In the genomic region with DNA sequence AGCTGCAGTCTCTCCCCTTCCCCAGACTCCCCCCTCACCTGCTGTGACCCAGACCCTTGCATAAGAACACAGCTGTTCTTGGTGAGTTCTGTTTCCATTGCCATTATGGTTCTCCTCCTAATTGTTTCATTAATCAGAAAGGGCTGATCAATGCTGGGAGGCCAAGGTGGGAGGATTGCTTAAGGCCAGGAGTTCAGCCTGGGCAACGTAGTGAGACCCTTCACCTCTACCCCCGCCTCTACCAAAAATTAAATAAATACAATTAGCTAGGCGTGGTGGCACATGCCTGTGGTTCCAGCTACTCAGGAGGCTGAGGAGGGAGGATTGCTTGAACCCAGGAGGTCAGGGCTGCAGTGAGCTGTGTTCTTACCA, we compare ENCODE assay signal across 27 cellular contexts. TPM values are rescaled to one million over a fixed set of nuclear protein-coding genes. Genes with fewer than 3 reads are reported as not detected.
"Had no signal": no experiment of that assay in that cellular context is flagged by ENCODE, and none has a peak within 500 bp of the region (broad histone marks: within the 10 kb centered on the region; RNA-seq: fewer than 3 reads in every experiment).

No MANE protein-coding gene starts in this region.

- H3K4me1 Mint-ChIP-seq: stimulated activated naive B cell treated with anti-CD40 and anti-IgM and Interleukin-4, amounts not matched to agents 10 μg/mL and 1 μg/mL and 100 μg/mL, for 72 hours had no signal

- H3K36me3 Mint-ChIP-seq: naive thymus-derived CD8-positive, alpha-beta T cell; stimulated activated naive B cell treated with anti-CD40 and anti-IgM and Interleukin-4, amounts not matched to agents 10 μg/mL and 1 μg/mL and 100 μg/mL, for 72 hours had no signal

- DNase-seq: effector memory CD4-positive, alpha-beta T cell; erythroblast; esophagus squamous epithelium; kidney; mesendoderm; naive thymus-derived CD8-positive, alpha-beta T cell; nephron progenitor cell; nucleus accumbens; psoas muscle; stimulated activated CD4-positive, alpha-beta T cell treated with anti-CD3 and anti-CD28 coated beads, Interleukin-4, amount 100 ng/mL, for 4 hours; stimulated activated naive B cell treated with anti-CD40 and anti-IgM and Interleukin-4, amounts not matched to agents 10 μg/mL and 1 μg/mL and 100 μg/mL, for 72 hours; upper lobe of left lung had no signal

- H3K4me3 ChIP-seq: coronary artery, esophagus squamous epithelium, psoas muscle, skin epidermis, spleen, thoracic aorta, tibial nerve, upper lobe of left lung, uterus had no signal

- H3K27ac Mint-ChIP-seq: nephron progenitor cell; stimulated activated naive B cell treated with anti-CD40 and anti-IgM and Interleukin-4, amounts not matched to agents 10 μg/mL and 1 μg/mL and 100 μg/mL, for 72 hours; stimulated activated naive CD8-positive, alpha-beta T cell treated with anti-CD3 and anti-CD28 coated beads, Interleukin-15, Interleukin-2, amounts not matched to agents 100 ng/mL and 50 ng/mL, for 24 hours had no signal

- H3K4me1 ChIP-seq: psoas muscle, uterus had no signal

- ATAC-seq: left lobe of liver; naive thymus-derived CD8-positive, alpha-beta T cell; psoas muscle; stimulated activated naive B cell treated with anti-CD40 and anti-IgM and Interleukin-4, amounts not matched to agents 10 μg/mL and 1 μg/mL and 100 μg/mL, for 72 hours had no signal

- H3K9me3 ChIP-seq: esophagus squamous epithelium, psoas muscle, spleen, thoracic aorta, tibial nerve, upper lobe of left lung, uterus had no signal

- H3K36me3 ChIP-seq: esophagus squamous epithelium, spleen, thoracic aorta, tibial nerve, upper lobe of left lung, uterus had no signal

- H3K27ac ChIP-seq: psoas muscle, thoracic aorta, tibial nerve, upper lobe of left lung, uterus had no signal

- H3K4me3 Mint-ChIP-seq: naive thymus-derived CD8-positive, alpha-beta T cell; nephron progenitor cell; stimulated activated naive B cell treated with anti-CD40 and anti-IgM and Interleukin-4, amounts not matched to agents 10 μg/mL and 1 μg/mL and 100 μg/mL, for 72 hours; stimulated activated naive CD8-positive, alpha-beta T cell treated with anti-CD3 and anti-CD28 coated beads, Interleukin-15, Interleukin-2, amounts not matched to agents 100 ng/mL and 50 ng/mL, for 24 hours had no signal

- H3K9me3 Mint-ChIP-seq: naive thymus-derived CD8-positive, alpha-beta T cell; nephron progenitor cell; stimulated activated naive B cell treated with anti-CD40 and anti-IgM and Interleukin-4, amounts not matched to agents 10 μg/mL and 1 μg/mL and 100 μg/mL, for 72 hours; stimulated activated naive CD8-positive, alpha-beta T cell treated with anti-CD3 and anti-CD28 coated beads, Interleukin-15, Interleukin-2, amounts not matched to agents 100 ng/mL and 50 ng/mL, for 24 hours had no signal

RNA-seq across cellular contexts. Expression of a gene that starts 17.2 kb away (rescaled TPM):
- total RNA-seq: dermis blood vessel endothelial cell; glomerular endothelial cell; left lobe of liver; lung microvascular endothelial cell; naive thymus-derived CD8-positive, alpha-beta T cell; renal cortical epithelial cell had no signal

RNA-seq across cellular contexts. Expression of a gene that starts 29.6 kb away (rescaled TPM):
- total RNA-seq: dermis blood vessel endothelial cell; esophagus squamous epithelium; frontal cortex; glomerular endothelial cell; left lobe of liver; lung microvascular endothelial cell; myocyte; naive thymus-derived CD8-positive, alpha-beta T cell; osteocyte; psoas muscle; spleen; tibial nerve; uterus had no signal

RNA-seq across cellular contexts. Expression of a gene that starts 40.8 kb away (rescaled TPM):
- total RNA-seq: glomerular endothelial cell; left lobe of liver; lung microvascular endothelial cell; myocyte; naive thymus-derived CD8-positive, alpha-beta T cell; psoas muscle; renal cortical epithelial cell had no signal

RNA-seq across cellular contexts. Expression of a gene that starts 51.8 kb away (rescaled TPM):
- total RNA-seq: dermis blood vessel endothelial cell; esophagus squamous epithelium; frontal cortex; glomerular endothelial cell; lung microvascular endothelial cell; myocyte; naive thymus-derived CD8-positive, alpha-beta T cell; osteocyte; psoas muscle; renal cortical epithelial cell; thoracic aorta had no signal
